12 cellular contexts compared by ENCODE assay signal in genomic region chr1:28243685-28244439, GRCh38. TPM values are rescaled to one million over a fixed set of nuclear protein-coding genes. Genes with fewer than 3 reads are reported as not detected.
DNase-seq lines count a peak whose midpoint lies in the region; ATAC-seq, FAIRE-seq and TF ChIP-seq lines count a peak whose summit lies in the region.
"Had no signal": no experiment of that assay in that cellular context is flagged by ENCODE, and none has a peak within 500 bp of the region (broad histone marks: within the 10 kb centered on the region; RNA-seq: fewer than 3 reads in every experiment).

No MANE protein-coding gene starts in this region.

- H3K27ac ChIP-seq in BLaER1 (peak overlapping the region; percentile 58), lower lobe of right lung (peak overlapping the region; percentile 10)
- H3K27ac ChIP-seq: SJSA1, upper lobe of right lung had no signal

- no peak for TF ChIP-seq POLR2A in GM12891 (IDR thresholded peaks at IDR 0.05; ENCODE audit: low read depth, low read length)

- peak overlapping the region; percentile 44 for H3K4me3 Mint-ChIP-seq in activated naive CD8-positive, alpha-beta T cell treated with anti-CD3 and anti-CD28 coated beads, Interleukin-2, amount 50 U/mL, for 24 hours

- DNase-seq in GM12891 (ENCODE audit: insufficient read length, low spot score) (no peak), lower lobe of right lung (no peak), NOMO-1 treated with DMSO at 0.1 percent for 48 hours (lab: John Stamatoyannopoulos, UW; ENCODE audit: unreplicated experiment) (no peak)
- DNase-seq in activated naive CD8-positive, alpha-beta T cell treated with anti-CD3 and anti-CD28 coated beads, Interleukin-2, amount 50 U/mL, for 24 hours: no peak
- DNase-seq in activated CD4-positive, CD25-positive, alpha-beta regulatory T cell treated with anti-CD3 and anti-CD28 coated beads, Interleukin-2, amount 50 U/mL, for 72 hours: no peak
- DNase-seq: activated CD8-positive, alpha-beta memory T cell treated with anti-CD3 and anti-CD28 coated beads, Interleukin-2, amount 50 U/mL, for 48 hours; nucleus accumbens; upper lobe of right lung had no signal

- no peaks in the 10 kb centered on the region for H4K20me1 ChIP-seq in BLaER1

- no peaks in the 10 kb centered on the region for H3K27me3 Mint-ChIP-seq in activated naive CD8-positive, alpha-beta T cell treated with anti-CD3 and anti-CD28 coated beads, Interleukin-2, amount 50 U/mL, for 24 hours

- H3K36me3 ChIP-seq in BLaER1 (peaks cover 30% of the 10 kb centered on the region), lower lobe of right lung (no peaks in the 10 kb centered on the region)
- H3K36me3 ChIP-seq: SJSA1, upper lobe of right lung had no signal

- intact Hi-C loops in lower lobe of right lung (cut with DNase I): no loop called here

- peaks cover 5% of the 10 kb centered on the region for H3K36me3 Mint-ChIP-seq in activated naive CD8-positive, alpha-beta T cell treated with anti-CD3 and anti-CD28 coated beads, Interleukin-2, amount 50 U/mL, for 24 hours (ENCODE audit: low read depth)

- H3K9me3 Mint-ChIP-seq in activated naive CD8-positive, alpha-beta T cell treated with anti-CD3 and anti-CD28 coated beads, Interleukin-2, amount 50 U/mL, for 24 hours: no peaks in the 10 kb centered on the region

- H3K4me3 ChIP-seq in BLaER1 (no peak overlapping the region), lower lobe of right lung (no peak overlapping the region)
- H3K4me3 ChIP-seq: SJSA1, upper lobe of right lung had no signal

- H3K4me2 ChIP-seq in BLaER1: peak overlapping the region; percentile 90

- H3K27ac Mint-ChIP-seq in activated naive CD8-positive, alpha-beta T cell treated with anti-CD3 and anti-CD28 coated beads, Interleukin-2, amount 50 U/mL, for 24 hours: peak overlapping the region; percentile 55

- no peaks in the 10 kb centered on the region for H3K27me3 ChIP-seq in BLaER1
- no peaks in the 10 kb centered on the region for H3K27me3 ChIP-seq in lower lobe of right lung (ENCODE audit: low read depth)
- H3K27me3 ChIP-seq: SJSA1, upper lobe of right lung had no signal

- FAIRE-seq in GM12891 (lab: Jason Lieb, UNC): peak; percentile 60

- no peak for TF ChIP-seq CTCF in lower lobe of right lung (IDR thresholded peaks at IDR 0.05)

- H3K4me1 ChIP-seq in BLaER1 (peaks cover 59% of the 10 kb centered on the region), lower lobe of right lung (peaks cover 33% of the 10 kb centered on the region)

- no peak overlapping the region for H3K9ac ChIP-seq in BLaER1

- ATAC-seq in activated naive CD8-positive, alpha-beta T cell treated with anti-CD3 and anti-CD28 coated beads, Interleukin-2, amount 50 U/mL, for 24 hours: no peak
- no peak for ATAC-seq in lower lobe of right lung
- no peak for ATAC-seq in HG03378 (IDR thresholded peaks at IDR 0.05; ENCODE audit: unreplicated experiment)
- ATAC-seq in GM21447 (IDR thresholded peaks at IDR 0.05; ENCODE audit: unreplicated experiment): no peak
- ATAC-seq: upper lobe of right lung had no signal

- H3K4me1 Mint-ChIP-seq in activated naive CD8-positive, alpha-beta T cell treated with anti-CD3 and anti-CD28 coated beads, Interleukin-2, amount 50 U/mL, for 24 hours: peaks cover 52% of the 10 kb centered on the region

- H3K9me3 ChIP-seq in BLaER1: no peaks in the 10 kb centered on the region
- no peaks in the 10 kb centered on the region for H3K9me3 ChIP-seq in lower lobe of right lung
- H3K9me3 ChIP-seq: SJSA1, upper lobe of right lung had no signal

TF ChIP-seq in GM12891, 5 proteins besides CTCF, POLR2A, EP300 and RAD21:
- TF ChIP-seq SPI1 (IDR thresholded peaks at IDR 0.05; ENCODE audit: low read depth, low read length): no peak
- TF ChIP-seq PAX5 (IDR thresholded peaks at IDR 0.05; ENCODE audit: insufficient read depth, low read length, severe bottlenecking): no peak
- no peak for TF ChIP-seq TAF1 (IDR thresholded peaks at IDR 0.05; ENCODE audit: low read depth, low read length)
- TF ChIP-seq POLR2AphosphoS5 (IDR thresholded peaks at IDR 0.05; ENCODE audit: low read depth, low read length): no peak
- no peak for TF ChIP-seq POU2F2 (IDR thresholded peaks at IDR 0.05; ENCODE audit: low read depth, low read length)

RNA-seq across cellular contexts. Expression of gene ATP5IF1, which starts 7.9 kb away (rescaled TPM):
- 727 TPM for polyA plus RNA-seq in GM12891 (2012; ENCODE audit: low read depth, missing spikeins)
- 109 TPM for total RNA-seq in lower lobe of right lung

RNA-seq across cellular contexts. Expression of gene DNAJC8, which starts 11.0 kb away (rescaled TPM):
- polyA plus RNA-seq in GM12891 (2012; ENCODE audit: low read depth, missing spikeins): 97.9 TPM
- 68.9 TPM for total RNA-seq in lower lobe of right lung

RNA-seq across cellular contexts. Expression of gene SESN2, which starts 15.5 kb away (rescaled TPM):
- 17.4 TPM for polyA plus RNA-seq in GM12891 (2012; ENCODE audit: low read depth, missing spikeins)
- total RNA-seq in lower lobe of right lung: 13.1 TPM
